Comparison of ENCODE assay signal across 9 cellular contexts in the genomic region with DNA sequence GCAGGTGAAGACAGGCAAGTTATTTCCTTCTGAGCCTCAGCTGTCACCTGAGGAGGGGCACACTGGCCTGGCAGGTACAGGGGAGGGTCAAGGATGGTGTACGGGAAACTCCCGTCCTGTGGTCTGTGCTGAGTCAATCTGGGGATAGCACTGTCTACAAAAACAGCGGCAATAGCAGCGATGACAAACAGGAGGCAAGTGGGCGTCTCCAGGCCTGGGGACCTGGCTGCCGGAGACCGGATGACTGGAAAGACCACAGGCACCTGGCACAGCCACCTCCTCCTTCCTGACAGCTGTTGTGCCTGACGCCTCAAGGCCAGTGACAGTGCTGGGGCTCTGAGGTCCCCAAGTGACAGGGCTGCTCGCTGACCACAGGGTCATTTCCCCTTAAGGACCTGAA.
A peak's percentile ranks its signal among the peaks of the same experiment; 100 is the strongest.
DNase-seq lines count a peak whose midpoint lies in the region; ATAC-seq and TF ChIP-seq lines count a peak whose summit lies in the region.
"Had no signal": no experiment of that assay in that cellular context is flagged by ENCODE, and none has a peak within 500 bp of the region (broad histone marks: within the 10 kb centered on the region; RNA-seq: fewer than 3 reads in every experiment).

No MANE protein-coding gene starts in this region.

- peak overlapping the region; percentile 10; the same call in 1 of the 2 replicates for H3K4me3 ChIP-seq in PC-9
- H3K4me3 ChIP-seq in gastrocnemius medialis = no peak overlapping the region
- H3K4me3 ChIP-seq in CD8-positive, alpha-beta memory T cell (ENCODE audit: low read length) = no peak overlapping the region
- H3K4me3 ChIP-seq: esophagus squamous epithelium had no signal

- in situ Hi-C loops in gastrocnemius medialis (cut with MboI; ENCODE audit: low sequenced_read_pairs in 4 of 4) = no loop called here

- no peaks in the 10 kb centered on the region for H3K36me3 ChIP-seq in PC-9 (ENCODE audit: low read depth)
- no peaks in the 10 kb centered on the region for H3K36me3 ChIP-seq in gastrocnemius medialis
- no peaks in the 10 kb centered on the region for H3K36me3 ChIP-seq in CD8-positive, alpha-beta memory T cell (ENCODE audit: insufficient read depth, low read length)
- H3K36me3 ChIP-seq: esophagus squamous epithelium had no signal

- peaks cover 0 to 3% (median 0%) of the 10 kb centered on the region in 5 donors for H3K9me3 Mint-ChIP-seq in CD8-positive, alpha-beta memory T cell

- intact Hi-C loops in PC-9 (cut with micrococcal nuclease; ENCODE audit: unreplicated experiment) = loop anchor here (5.0 kb wide), 1 partner anchor 93 kb away; no protein-coding TSS in a partner anchor
- intact Hi-C loops in gastrocnemius medialis (cut with DNase I; ENCODE audit: low total_unique reads) = no loop called here

- no peaks in the 10 kb centered on the region for H3K9me3 ChIP-seq in PC-9 (ENCODE audit: insufficient read depth, low read depth)
- no peaks in the 10 kb centered on the region for H3K9me3 ChIP-seq in gastrocnemius medialis
- H3K9me3 ChIP-seq in CD8-positive, alpha-beta memory T cell (ENCODE audit: low read length) = no peaks in the 10 kb centered on the region

- peak; percentile 73 for DNase-seq in activated CD8-positive, alpha-beta memory T cell treated with anti-CD3 and anti-CD28 coated beads, Interleukin-2, amount 50 U/mL, for 48 hours
- DNase-seq in activated CD8-positive, alpha-beta memory T cell treated with anti-CD3 and anti-CD28 coated beads for 24 hours = no peak
- peak; percentile 77 to 93 for DNase-seq in PC-9
- DNase-seq in stimulated activated CD4-positive, alpha-beta T cell treated with anti-CD3 and anti-CD28 coated beads, TNF-alpha, amount 100 ng/mL, for 48 hours (ENCODE audit: low read depth in 3 of 3) = peak in 2 of 3 donors; percentile 26 to 56
- DNase-seq in gastrocnemius medialis = no peak
- DNase-seq in DMS 273 (lab: John Stamatoyannopoulos, UW; ENCODE audit: unreplicated experiment) = no peak
- no peak for DNase-seq in CD8-positive, alpha-beta memory T cell
- DNase-seq: esophagus squamous epithelium had no signal

- peaks cover 14% of the 10 kb centered on the region; the same call in 1 of the 2 replicates for H3F3A ChIP-seq in PC-9 (ENCODE audit: insufficient read depth, low read depth)

- CTCF ChIA-PET in PC-9 (lab: Charles Lee) = no interaction called here
- CTCF ChIA-PET in CD8-positive, alpha-beta memory T cell (lab: Charles Lee) = interaction anchor here (0.6 kb wide), 1 partner anchor 292 kb away, joined by 3 read pairs; no protein-coding TSS in a partner anchor

- BruUV-seq in PC-9 (replicated peaks; lab: Mats Ljungman, UMichigan) = no TSS peak

- H3K4me2 ChIP-seq in PC-9 = peak overlapping the region; percentile 75

- no peak for TF ChIP-seq POLR2A in gastrocnemius medialis (IDR thresholded peaks at IDR 0.05)

- no peaks in the 10 kb centered on the region for H3K79me2 ChIP-seq in PC-9 (ENCODE audit: low read depth)

- H3K9me2 ChIP-seq in PC-9 (ENCODE audit: insufficient read depth) = no peaks in the 10 kb centered on the region

- H3K36me3 Mint-ChIP-seq in CD8-positive, alpha-beta memory T cell = no peaks in the 10 kb centered on the region

- ATAC-seq in HG02763 (IDR thresholded peaks at IDR 0.05; ENCODE audit: unreplicated experiment) = peak; percentile 91
- no peak for ATAC-seq in gastrocnemius medialis

- H3K4me1 ChIP-seq in PC-9 (replicated peaks; ENCODE audit: insufficient read depth) (peaks cover 21% of the 10 kb centered on the region), gastrocnemius medialis (no peaks in the 10 kb centered on the region)
- H3K4me1 ChIP-seq in CD8-positive, alpha-beta memory T cell (ENCODE audit: insufficient read depth, low read length) = no peaks in the 10 kb centered on the region

- no peaks in the 10 kb centered on the region for H3K27me3 ChIP-seq in PC-9 (ENCODE audit: insufficient read depth, low read depth)
- no peaks in the 10 kb centered on the region for H3K27me3 ChIP-seq in gastrocnemius medialis
- no peaks in the 10 kb centered on the region for H3K27me3 ChIP-seq in CD8-positive, alpha-beta memory T cell (ENCODE audit: insufficient read depth, low read length, poor library complexity, severe bottlenecking)

- no peaks in the 10 kb centered on the region for H3K4me1 Mint-ChIP-seq in CD8-positive, alpha-beta memory T cell

- no peak overlapping the region for H3K27ac Mint-ChIP-seq in CD8-positive, alpha-beta memory T cell

- no peaks in the 10 kb centered on the region for H4K20me1 ChIP-seq in PC-9 (ENCODE audit: insufficient read depth)

- no peak overlapping the region for H3K4me3 Mint-ChIP-seq in CD8-positive, alpha-beta memory T cell

- peaks cover 5 to 15% of the 10 kb centered on the region in 2 donors for H3K27me3 Mint-ChIP-seq in CD8-positive, alpha-beta memory T cell

- POLR2A ChIA-PET in PC-9 (lab: Charles Lee; ENCODE audit: unreplicated experiment) = no interaction called here
- POLR2A ChIA-PET in CD8-positive, alpha-beta memory T cell (lab: Charles Lee) = no interaction called here

- no peak; the same call in 1 of the 2 replicates for TF ChIP-seq CTCF in PC-9 (conservative IDR thresholded peaks at IDR 0.05)
- TF ChIP-seq CTCF in gastrocnemius medialis (IDR thresholded peaks at IDR 0.05 in 4 of 5, conservative IDR thresholded peaks at IDR 0.05 in 1 of 5) = no peak

- H2AFZ ChIP-seq in PC-9 = peak overlapping the region; percentile 76

- H3K27ac ChIP-seq in PC-9 (peak overlapping the region; percentile 91), gastrocnemius medialis (no peak overlapping the region)
- H3K27ac ChIP-seq in CD8-positive, alpha-beta memory T cell (ENCODE audit: low read depth, low read length) = no peak overlapping the region
- H3K27ac ChIP-seq: esophagus squamous epithelium had no signal

Comparison
In these comparisons a context has a peak if more than half of its experiments do, and no peak if none do; other contexts are left out.
1. DNase-seq: peak in activated CD8-positive, alpha-beta memory T cell treated with anti-CD3 and anti-CD28 coated beads, Interleukin-2, amount 50 U/mL, for 48 hours (single experiment), PC-9 (2 of 2) and stimulated activated CD4-positive, alpha-beta T cell treated with anti-CD3 and anti-CD28 coated beads, TNF-alpha, amount 100 ng/mL, for 48 hours (2 of 3); none in activated CD8-positive, alpha-beta memory T cell treated with anti-CD3 and anti-CD28 coated beads for 24 hours (single experiment), gastrocnemius medialis (0 of 2), DMS 273 (single experiment) and CD8-positive, alpha-beta memory T cell (0 of 5).